ENCODE assay signal across 1 cellular context in the genomic region with DNA sequence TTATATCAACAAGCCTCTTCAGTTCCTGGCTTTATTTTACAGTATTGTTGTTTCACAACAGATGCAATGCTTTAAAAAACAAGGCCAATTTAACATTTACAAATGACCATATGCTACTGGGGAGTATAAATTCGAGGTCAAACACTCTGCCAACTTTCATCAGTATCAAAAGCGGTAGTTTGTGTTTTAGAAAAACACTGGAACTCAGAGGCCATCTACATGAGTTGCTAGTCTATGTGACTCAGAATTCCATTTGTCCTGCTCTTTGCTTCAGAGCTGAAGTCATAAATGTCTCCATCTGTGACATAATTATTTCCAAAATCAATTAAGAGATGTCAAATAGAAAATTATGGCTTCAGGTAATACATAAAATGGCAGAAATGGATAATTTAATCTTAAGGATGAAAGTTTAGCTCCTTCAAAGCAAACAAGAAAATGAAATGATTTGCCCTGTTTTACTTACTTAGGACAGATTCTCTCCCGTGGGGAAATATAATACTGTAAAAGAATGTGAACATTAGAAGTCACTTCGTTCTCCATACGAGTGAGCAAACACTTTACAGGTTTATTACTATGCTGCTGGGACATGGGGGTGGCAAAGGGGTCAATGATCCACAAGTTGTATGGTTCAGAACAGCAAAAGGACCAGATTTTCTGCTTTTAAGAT.
TF ChIP-seq lines count a peak whose summit lies in the region.

No MANE protein-coding gene starts in this region.

TF ChIP-seq in HEK293, 187 proteins besides CTCF, POLR2A, EP300 and RAD21 (continued from another document and continues in another):
- TF ChIP-seq ZNF24 (tag by site-specific recombination; IDR thresholded peaks at IDR 0.05): no peak
- TF ChIP-seq ZNF274 (IDR thresholded peaks at IDR 0.05; ENCODE audit: low read length): no peak
- no peak for TF ChIP-seq ZNF274 (tag by site-specific recombination; IDR thresholded peaks at IDR 0.05; ENCODE audit: borderline replicate concordance)
- no peak for TF ChIP-seq ZNF623 (tag by site-specific recombination; IDR thresholded peaks at IDR 0.05)
- TF ChIP-seq, protein P1, sequence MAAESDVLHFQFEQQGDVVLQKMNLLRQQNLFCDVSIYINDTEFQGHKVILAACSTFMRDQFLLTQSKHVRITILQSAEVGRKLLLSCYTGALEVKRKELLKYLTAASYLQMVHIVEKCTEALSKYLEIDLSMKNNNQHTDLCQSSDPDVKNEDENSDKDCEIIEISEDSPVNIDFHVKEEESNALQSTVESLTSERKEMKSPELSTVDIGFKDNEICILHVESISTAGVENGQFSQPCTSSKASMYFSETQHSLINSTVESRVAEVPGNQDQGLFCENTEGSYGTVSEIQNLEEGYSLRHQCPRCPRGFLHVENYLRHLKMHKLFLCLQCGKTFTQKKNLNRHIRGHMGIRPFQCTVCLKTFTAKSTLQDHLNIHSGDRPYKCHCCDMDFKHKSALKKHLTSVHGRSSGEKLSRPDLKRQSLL (tag by site-specific recombination; IDR thresholded peaks at IDR 0.05): no peak
- TF ChIP-seq ZNF2 (tag by site-specific recombination; IDR thresholded peaks at IDR 0.05): peak; percentile 37; the same call in 1 of the 2 replicates
- TF ChIP-seq ZNF133 (tag by site-specific recombination; IDR thresholded peaks at IDR 0.05): no peak
- TF ChIP-seq TCF7L2 (IDR thresholded peaks at IDR 0.05; ENCODE audit: borderline replicate concordance, low read depth, low read length): peak; percentile 47; the same call in 1 of the 2 replicates
- TF ChIP-seq ZNF521 (tag by site-specific recombination; IDR thresholded peaks at IDR 0.05): no peak
- no peak for TF ChIP-seq ZNF169 (tag by site-specific recombination; IDR thresholded peaks at IDR 0.05)
- no peak for TF ChIP-seq ZNF292 (tag by site-specific recombination; IDR thresholded peaks at IDR 0.05; ENCODE audit: borderline replicate concordance, low read depth)
- TF ChIP-seq SCRT1 (tag by site-specific recombination; IDR thresholded peaks at IDR 0.05; ENCODE audit: borderline replicate concordance): peak; percentile 94
- TF ChIP-seq, protein P2, sequence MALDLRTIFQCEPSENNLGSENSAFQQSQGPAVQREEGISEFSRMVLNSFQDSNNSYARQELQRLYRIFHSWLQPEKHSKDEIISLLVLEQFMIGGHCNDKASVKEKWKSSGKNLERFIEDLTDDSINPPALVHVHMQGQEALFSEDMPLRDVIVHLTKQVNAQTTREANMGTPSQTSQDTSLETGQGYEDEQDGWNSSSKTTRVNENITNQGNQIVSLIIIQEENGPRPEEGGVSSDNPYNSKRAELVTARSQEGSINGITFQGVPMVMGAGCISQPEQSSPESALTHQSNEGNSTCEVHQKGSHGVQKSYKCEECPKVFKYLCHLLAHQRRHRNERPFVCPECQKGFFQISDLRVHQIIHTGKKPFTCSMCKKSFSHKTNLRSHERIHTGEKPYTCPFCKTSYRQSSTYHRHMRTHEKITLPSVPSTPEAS (tag by site-specific recombination; IDR thresholded peaks at IDR 0.05): no peak
- no peak for TF ChIP-seq ZBTB20 (tag by site-specific recombination; IDR thresholded peaks at IDR 0.05)
- peak; percentile 78 for TF ChIP-seq ZNF843 (tag by site-specific recombination; IDR thresholded peaks at IDR 0.05)
- TF ChIP-seq OVOL3 (tag by site-specific recombination; IDR thresholded peaks at IDR 0.05): no peak
- TF ChIP-seq OSR2 (tag by site-specific recombination; IDR thresholded peaks at IDR 0.05): peak; percentile 83
- TF ChIP-seq, protein P3, sequence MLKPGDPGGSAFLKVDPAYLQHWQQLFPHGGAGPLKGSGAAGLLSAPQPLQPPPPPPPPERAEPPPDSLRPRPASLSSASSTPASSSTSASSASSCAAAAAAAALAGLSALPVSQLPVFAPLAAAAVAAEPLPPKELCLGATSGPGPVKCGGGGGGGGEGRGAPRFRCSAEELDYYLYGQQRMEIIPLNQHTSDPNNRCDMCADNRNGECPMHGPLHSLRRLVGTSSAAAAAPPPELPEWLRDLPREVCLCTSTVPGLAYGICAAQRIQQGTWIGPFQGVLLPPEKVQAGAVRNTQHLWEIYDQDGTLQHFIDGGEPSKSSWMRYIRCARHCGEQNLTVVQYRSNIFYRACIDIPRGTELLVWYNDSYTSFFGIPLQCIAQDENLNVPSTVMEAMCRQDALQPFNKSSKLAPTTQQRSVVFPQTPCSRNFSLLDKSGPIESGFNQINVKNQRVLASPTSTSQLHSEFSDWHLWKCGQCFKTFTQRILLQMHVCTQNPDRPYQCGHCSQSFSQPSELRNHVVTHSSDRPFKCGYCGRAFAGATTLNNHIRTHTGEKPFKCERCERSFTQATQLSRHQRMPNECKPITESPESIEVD (tag by site-specific recombination; IDR thresholded peaks at IDR 0.05): no peak; the same call in none of the 2 replicates
- TF ChIP-seq ZNF366 (tag by site-specific recombination; conservative IDR thresholded peaks at IDR 0.05): peak; percentile 65
- TF ChIP-seq, protein P4, sequence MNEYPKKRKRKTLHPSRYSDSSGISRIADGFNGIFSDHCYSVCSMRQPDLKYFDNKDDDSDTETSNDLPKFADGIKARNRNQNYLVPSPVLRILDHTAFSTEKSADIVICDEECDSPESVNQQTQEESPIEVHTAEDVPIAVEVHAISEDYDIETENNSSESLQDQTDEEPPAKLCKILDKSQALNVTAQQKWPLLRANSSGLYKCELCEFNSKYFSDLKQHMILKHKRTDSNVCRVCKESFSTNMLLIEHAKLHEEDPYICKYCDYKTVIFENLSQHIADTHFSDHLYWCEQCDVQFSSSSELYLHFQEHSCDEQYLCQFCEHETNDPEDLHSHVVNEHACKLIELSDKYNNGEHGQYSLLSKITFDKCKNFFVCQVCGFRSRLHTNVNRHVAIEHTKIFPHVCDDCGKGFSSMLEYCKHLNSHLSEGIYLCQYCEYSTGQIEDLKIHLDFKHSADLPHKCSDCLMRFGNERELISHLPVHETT (tag by site-specific recombination; IDR thresholded peaks at IDR 0.05): no peak
- no peak for TF ChIP-seq ZIC2 (tag by site-specific recombination; IDR thresholded peaks at IDR 0.05)
- no peak for TF ChIP-seq GLIS2 (tag by site-specific recombination; IDR thresholded peaks at IDR 0.05)
- TF ChIP-seq, protein P5, sequence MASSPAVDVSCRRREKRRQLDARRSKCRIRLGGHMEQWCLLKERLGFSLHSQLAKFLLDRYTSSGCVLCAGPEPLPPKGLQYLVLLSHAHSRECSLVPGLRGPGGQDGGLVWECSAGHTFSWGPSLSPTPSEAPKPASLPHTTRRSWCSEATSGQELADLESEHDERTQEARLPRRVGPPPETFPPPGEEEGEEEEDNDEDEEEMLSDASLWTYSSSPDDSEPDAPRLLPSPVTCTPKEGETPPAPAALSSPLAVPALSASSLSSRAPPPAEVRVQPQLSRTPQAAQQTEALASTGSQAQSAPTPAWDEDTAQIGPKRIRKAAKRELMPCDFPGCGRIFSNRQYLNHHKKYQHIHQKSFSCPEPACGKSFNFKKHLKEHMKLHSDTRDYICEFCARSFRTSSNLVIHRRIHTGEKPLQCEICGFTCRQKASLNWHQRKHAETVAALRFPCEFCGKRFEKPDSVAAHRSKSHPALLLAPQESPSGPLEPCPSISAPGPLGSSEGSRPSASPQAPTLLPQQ (tag by site-specific recombination; IDR thresholded peaks at IDR 0.05): no peak
- TF ChIP-seq, protein P6, sequence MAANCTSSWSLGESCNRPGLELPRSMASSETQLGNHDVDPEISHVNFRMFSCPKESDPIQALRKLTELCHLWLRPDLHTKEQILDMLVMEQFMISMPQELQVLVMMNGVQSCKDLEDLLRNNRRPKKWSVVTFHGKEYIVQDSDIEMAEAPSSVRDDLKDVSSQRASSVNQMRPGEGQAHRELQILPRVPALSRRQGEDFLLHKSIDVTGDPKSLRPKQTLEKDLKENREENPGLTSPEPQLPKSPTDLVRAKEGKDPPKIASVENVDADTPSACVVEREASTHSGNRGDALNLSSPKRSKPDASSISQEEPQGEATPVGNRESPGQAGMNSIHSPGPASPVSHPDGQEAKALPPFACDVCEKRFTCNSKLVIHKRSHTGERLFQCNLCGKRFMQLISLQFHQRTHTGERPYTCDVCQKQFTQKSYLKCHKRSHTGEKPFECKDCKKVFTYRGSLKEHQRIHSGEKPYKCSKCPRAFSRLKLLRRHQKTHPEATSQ (tag by site-specific recombination; IDR thresholded peaks at IDR 0.05): no peak
- TF ChIP-seq, protein P7, sequence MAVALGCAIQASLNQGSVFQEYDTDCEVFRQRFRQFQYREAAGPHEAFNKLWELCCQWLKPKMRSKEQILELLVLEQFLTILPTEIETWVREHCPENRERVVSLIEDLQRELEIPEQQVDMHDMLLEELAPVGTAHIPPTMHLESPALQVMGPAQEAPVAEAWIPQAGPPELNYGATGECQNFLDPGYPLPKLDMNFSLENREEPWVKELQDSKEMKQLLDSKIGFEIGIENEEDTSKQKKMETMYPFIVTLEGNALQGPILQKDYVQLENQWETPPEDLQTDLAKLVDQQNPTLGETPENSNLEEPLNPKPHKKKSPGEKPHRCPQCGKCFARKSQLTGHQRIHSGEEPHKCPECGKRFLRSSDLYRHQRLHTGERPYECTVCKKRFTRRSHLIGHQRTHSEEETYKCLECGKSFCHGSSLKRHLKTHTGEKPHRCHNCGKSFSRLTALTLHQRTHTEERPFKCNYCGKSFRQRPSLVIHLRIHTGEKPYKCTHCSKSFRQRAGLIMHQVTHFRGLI (tag by site-specific recombination; IDR thresholded peaks at IDR 0.05): no peak
- no peak for TF ChIP-seq ZNF202 (tag by site-specific recombination; IDR thresholded peaks at IDR 0.05; ENCODE audit: borderline replicate concordance)
- TF ChIP-seq MZF1 (tag by site-specific recombination; IDR thresholded peaks at IDR 0.05; ENCODE audit: borderline replicate concordance): no peak
- TF ChIP-seq, protein P8, sequence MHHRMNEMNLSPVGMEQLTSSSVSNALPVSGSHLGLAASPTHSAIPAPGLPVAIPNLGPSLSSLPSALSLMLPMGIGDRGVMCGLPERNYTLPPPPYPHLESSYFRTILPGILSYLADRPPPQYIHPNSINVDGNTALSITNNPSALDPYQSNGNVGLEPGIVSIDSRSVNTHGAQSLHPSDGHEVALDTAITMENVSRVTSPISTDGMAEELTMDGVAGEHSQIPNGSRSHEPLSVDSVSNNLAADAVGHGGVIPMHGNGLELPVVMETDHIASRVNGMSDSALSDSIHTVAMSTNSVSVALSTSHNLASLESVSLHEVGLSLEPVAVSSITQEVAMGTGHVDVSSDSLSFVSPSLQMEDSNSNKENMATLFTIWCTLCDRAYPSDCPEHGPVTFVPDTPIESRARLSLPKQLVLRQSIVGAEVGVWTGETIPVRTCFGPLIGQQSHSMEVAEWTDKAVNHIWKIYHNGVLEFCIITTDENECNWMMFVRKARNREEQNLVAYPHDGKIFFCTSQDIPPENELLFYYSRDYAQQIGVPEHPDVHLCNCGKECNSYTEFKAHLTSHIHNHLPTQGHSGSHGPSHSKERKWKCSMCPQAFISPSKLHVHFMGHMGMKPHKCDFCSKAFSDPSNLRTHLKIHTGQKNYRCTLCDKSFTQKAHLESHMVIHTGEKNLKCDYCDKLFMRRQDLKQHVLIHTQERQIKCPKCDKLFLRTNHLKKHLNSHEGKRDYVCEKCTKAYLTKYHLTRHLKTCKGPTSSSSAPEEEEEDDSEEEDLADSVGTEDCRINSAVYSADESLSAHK (tag by site-specific recombination; IDR thresholded peaks at IDR 0.05): no peak
- TF ChIP-seq ZNF530 (tag by site-specific recombination; IDR thresholded peaks at IDR 0.05; ENCODE audit: low read depth): no peak
- no peak for TF ChIP-seq ZNF184 (tag by site-specific recombination; IDR thresholded peaks at IDR 0.05)
- TF ChIP-seq, protein P9, sequence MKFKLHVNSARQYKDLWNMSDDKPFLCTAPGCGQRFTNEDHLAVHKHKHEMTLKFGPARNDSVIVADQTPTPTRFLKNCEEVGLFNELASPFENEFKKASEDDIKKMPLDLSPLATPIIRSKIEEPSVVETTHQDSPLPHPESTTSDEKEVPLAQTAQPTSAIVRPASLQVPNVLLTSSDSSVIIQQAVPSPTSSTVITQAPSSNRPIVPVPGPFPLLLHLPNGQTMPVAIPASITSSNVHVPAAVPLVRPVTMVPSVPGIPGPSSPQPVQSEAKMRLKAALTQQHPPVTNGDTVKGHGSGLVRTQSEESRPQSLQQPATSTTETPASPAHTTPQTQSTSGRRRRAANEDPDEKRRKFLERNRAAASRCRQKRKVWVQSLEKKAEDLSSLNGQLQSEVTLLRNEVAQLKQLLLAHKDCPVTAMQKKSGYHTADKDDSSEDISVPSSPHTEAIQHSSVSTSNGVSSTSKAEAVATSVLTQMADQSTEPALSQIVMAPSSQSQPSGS (tag by site-specific recombination; IDR thresholded peaks at IDR 0.05; ENCODE audit: low read depth): no peak
- TF ChIP-seq ZNF350 (tag by site-specific recombination; IDR thresholded peaks at IDR 0.05): no peak
- TF ChIP-seq ZNF221 (tag by site-specific recombination; IDR thresholded peaks at IDR 0.05; ENCODE audit: borderline replicate concordance): no peak
- no peak for TF ChIP-seq ZBTB7A (tag by site-specific recombination; IDR thresholded peaks at IDR 0.05; ENCODE audit: low read depth)
- peak; percentile 16; the same call in 1 of the 2 replicates for TF ChIP-seq ZNF558 (tag by site-specific recombination; IDR thresholded peaks at IDR 0.05)
- TF ChIP-seq SP2 (tag by site-specific recombination; IDR thresholded peaks at IDR 0.05): no peak
- no peak for TF ChIP-seq ZNF621 (tag by site-specific recombination; IDR thresholded peaks at IDR 0.05)
- no peak for TF ChIP-seq ZNF19 (tag by site-specific recombination; IDR thresholded peaks at IDR 0.05; ENCODE audit: low read depth)
- no peak for TF ChIP-seq ZNF677 (tag by site-specific recombination; IDR thresholded peaks at IDR 0.05)
- TF ChIP-seq ZEB2 (tag by site-specific recombination; IDR thresholded peaks at IDR 0.05): peak; percentile 46; the same call in 1 of the 2 replicates
- TF ChIP-seq ZFHX2 (tag by site-specific recombination; conservative IDR thresholded peaks at IDR 0.05): no peak
- TF ChIP-seq ZNF114 (tag by site-specific recombination; IDR thresholded peaks at IDR 0.05): no peak
- TF ChIP-seq, protein P10, sequence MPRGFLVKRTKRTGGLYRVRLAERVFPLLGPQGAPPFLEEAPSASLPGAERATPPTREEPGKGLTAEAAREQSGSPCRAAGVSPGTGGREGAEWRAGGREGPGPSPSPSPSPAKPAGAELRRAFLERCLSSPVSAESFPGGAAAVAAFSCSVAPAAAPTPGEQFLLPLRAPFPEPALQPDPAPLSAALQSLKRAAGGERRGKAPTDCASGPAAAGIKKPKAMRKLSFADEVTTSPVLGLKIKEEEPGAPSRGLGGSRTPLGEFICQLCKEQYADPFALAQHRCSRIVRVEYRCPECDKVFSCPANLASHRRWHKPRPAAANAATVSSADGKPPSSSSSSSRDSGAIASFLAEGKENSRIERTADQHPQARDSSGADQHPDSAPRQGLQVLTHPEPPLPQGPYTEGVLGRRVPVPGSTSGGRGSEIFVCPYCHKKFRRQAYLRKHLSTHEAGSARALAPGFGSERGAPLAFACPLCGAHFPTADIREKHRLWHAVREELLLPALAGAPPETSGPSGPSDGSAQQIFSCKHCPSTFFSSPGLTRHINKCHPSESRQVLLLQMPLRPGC (tag by site-specific recombination; IDR thresholded peaks at IDR 0.05): no peak
- no peak for TF ChIP-seq ZNF354C (tag by site-specific recombination; IDR thresholded peaks at IDR 0.05; ENCODE audit: borderline replicate concordance, low read depth)
- TF ChIP-seq ZNF146 (tag by site-specific recombination; IDR thresholded peaks at IDR 0.05): no peak
